Comparison of ENCODE assay signal across 8 cellular contexts in the genomic region with DNA sequence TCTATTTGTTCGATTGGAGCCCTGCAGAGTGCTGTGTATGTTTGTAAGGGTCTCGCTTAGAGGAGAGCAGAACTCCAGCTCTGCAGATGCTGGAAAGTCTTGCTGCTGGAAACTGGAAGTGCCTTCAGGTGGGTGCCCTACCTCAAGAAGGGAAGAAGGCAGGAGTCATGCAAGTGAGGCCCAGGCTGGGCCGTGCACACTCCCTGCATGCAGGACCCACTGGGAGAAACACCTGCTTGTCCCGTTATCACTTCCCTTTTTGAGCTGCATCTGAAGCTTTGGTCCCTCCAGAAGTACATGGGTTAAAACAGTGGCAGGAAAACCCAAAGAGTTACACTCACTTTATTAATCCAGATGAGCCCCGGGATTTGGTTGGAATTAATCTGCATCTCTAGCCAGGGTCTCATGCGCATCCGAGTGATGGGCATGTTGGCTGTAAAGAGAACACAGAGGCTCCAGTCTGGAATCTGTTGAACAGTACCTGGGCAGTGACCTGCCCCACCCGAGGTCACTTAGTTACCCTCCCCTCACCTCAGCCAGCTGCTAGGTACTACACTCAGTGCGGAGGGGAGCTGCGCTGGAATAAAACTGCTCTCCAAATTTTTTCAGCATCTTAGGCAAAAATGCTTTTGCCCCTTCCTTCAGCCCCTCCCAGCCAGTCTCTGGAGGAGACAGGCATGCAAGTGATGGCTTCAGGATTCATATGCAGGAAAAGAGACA. TPM values are rescaled to one million over a fixed set of nuclear protein-coding genes. Genes with fewer than 3 reads are reported as not detected.
DNase-seq lines count a peak whose midpoint lies in the region; ATAC-seq, FAIRE-seq and TF ChIP-seq lines count a peak whose summit lies in the region.

No MANE protein-coding gene starts in this region.

- BruUV-seq in endothelial cell of umbilical vein (replicated peaks; lab: Mats Ljungman, UMichigan) = TSS peak; percentile 41

- H3K27ac ChIP-seq in endothelial cell of umbilical vein (ENCODE audit: insufficient read depth, low read depth, low read length) (no peak overlapping the region), psoas muscle (peak overlapping the region; percentile 89), caudate nucleus (ENCODE audit: low read depth, low read length) (no peak overlapping the region)

- intact Hi-C loops in endothelial cell of umbilical vein (cut with micrococcal nuclease) = no loop called here
- intact Hi-C loops in psoas muscle (cut with DNase I) = loop anchor here in 1 of 2 donors (2.0 kb wide), 1 partner anchor 68 kb away; no protein-coding TSS in a partner anchor

- H3K4me3 ChIP-seq in endothelial cell of umbilical vein (replicated peaks in 1 of 3; ENCODE audit: insufficient read depth in 1 of 3, low read depth in 1 of 3, low read length in 3 of 3) (peak overlapping the region; percentile 49 to 90 (median 66)), psoas muscle (peak overlapping the region; percentile 75)

- H2AFZ ChIP-seq in endothelial cell of umbilical vein (ENCODE audit: low read depth, low read length) = no peak overlapping the region

- CTCF ChIA-PET in T-cell (lab: Charles Lee) = interaction anchor here (0.6 to 1.2 kb wide), 5 partner anchors 9 to 102 kb away, joined by 3 to 4 read pairs (median 3); no protein-coding TSS in a partner anchor
- CTCF ChIA-PET in endothelial cell of umbilical vein (lab: Charles Lee) = interaction anchor here (1.2 to 4.4 kb wide), 10 partner anchors 10 to 101 kb away, joined by 5 to 51 read pairs (median 28); no protein-coding TSS in a partner anchor

- no peaks in the 10 kb centered on the region for H4K20me1 ChIP-seq in endothelial cell of umbilical vein (replicated peaks; ENCODE audit: control insufficient read depth, extremely low read depth, insufficient read depth, low read length)

- H3K4me1 ChIP-seq in endothelial cell of umbilical vein (ENCODE audit: control insufficient read depth, extremely low read depth, insufficient read depth, low read length) = peaks cover 19% of the 10 kb centered on the region
- peaks cover 13% of the 10 kb centered on the region for H3K4me1 ChIP-seq in psoas muscle

- no peaks in the 10 kb centered on the region for H3K27me3 Mint-ChIP-seq in T-cell

- FAIRE-seq in GM18507 (lab: Jason Lieb, UNC) (peak; percentile 73), endothelial cell of umbilical vein (lab: Jason Lieb, UNC) (no peak)

- H3K4me2 ChIP-seq in endothelial cell of umbilical vein (ENCODE audit: insufficient read depth, low read length) = peak overlapping the region; percentile 89

- H3K4me1 Mint-ChIP-seq in T-cell = peaks cover 69 to 87% (median 75%) of the 10 kb centered on the region in 3 donors

- 45 to 53% (median 48%) methylated on average over 10 of the region's 10 CpGs for WGBS in psoas muscle, 3 donors

- H3K36me3 ChIP-seq in endothelial cell of umbilical vein (ENCODE audit: control insufficient read depth in 2 of 2, extremely low read depth in 1 of 2, insufficient read depth in 2 of 2, low read length in 2 of 2) = peaks cover 9 to 33% of the 10 kb centered on the region in 2 experiments
- peaks cover 0 to 49% of the 10 kb centered on the region in 2 donors for H3K36me3 ChIP-seq in psoas muscle (ENCODE audit: insufficient read depth in 1 of 2, low read depth in 1 of 2)

- no peaks in the 10 kb centered on the region for H3K27me3 ChIP-seq in endothelial cell of umbilical vein (ENCODE audit: control insufficient read depth in 2 of 2, insufficient read depth in 2 of 2, low read length in 2 of 2)
- no peaks in the 10 kb centered on the region for H3K27me3 ChIP-seq in psoas muscle (ENCODE audit: insufficient read depth in 3 of 3, low read length in 2 of 3)

- TF ChIP-seq POLR2A in endothelial cell of umbilical vein (IDR thresholded peaks at IDR 0.05; ENCODE audit: low read depth, low read length) = no peak

- no peaks in the 10 kb centered on the region for H3K9me3 ChIP-seq in endothelial cell of umbilical vein (replicated peaks; ENCODE audit: control insufficient read depth, insufficient read depth, low read length)
- no peaks in the 10 kb centered on the region for H3K9me3 ChIP-seq in psoas muscle

- peaks cover 20% of the 10 kb centered on the region for H3K79me2 ChIP-seq in endothelial cell of umbilical vein (ENCODE audit: control insufficient read depth, insufficient read depth, low read length)

- H3K4me3 Mint-ChIP-seq in T-cell = peak overlapping the region; percentile 95 to 96 (median 96)

- H3K27ac Mint-ChIP-seq in T-cell = peak overlapping the region; percentile 96 to 97

- POLR2A ChIA-PET in T-cell (lab: Charles Lee) = interaction anchor here (0.6 to 7.9 kb wide), 20 partner anchors 9 to 79 kb away, joined by 3 to 133 read pairs (median 8); no protein-coding TSS in a partner anchor
- POLR2A ChIA-PET in endothelial cell of umbilical vein (lab: Charles Lee) = interaction anchor here (1.8 to 2.3 kb wide), 4 partner anchors 10 to 102 kb away, joined by 4 to 20 read pairs (median 12); no protein-coding TSS in a partner anchor

- peaks cover 55% of the 10 kb centered on the region for H3K36me3 Mint-ChIP-seq in T-cell

- H3K9me3 Mint-ChIP-seq in T-cell = no peaks in the 10 kb centered on the region

- H3K9ac ChIP-seq in endothelial cell of umbilical vein (replicated peaks; ENCODE audit: extremely low read depth, insufficient read depth, low read length) = peak overlapping the region; percentile 86

- no peak for TF ChIP-seq CTCF in endothelial cell of umbilical vein (IDR thresholded peaks at IDR 0.05; ENCODE audit: extremely low read depth in 1 of 2, insufficient read depth in 1 of 2, low read depth in 1 of 2, low read length in 2 of 2)
- no peak for TF ChIP-seq CTCF in psoas muscle (IDR thresholded peaks at IDR 0.05)

- DNase-seq in GM18507 (ENCODE audit: extremely low spot score, insufficient read length, low read depth) (no peak), T-cell (peak in 4 of 34 experiments; percentile 1 to 16 (median 10)), endothelial cell of umbilical vein (ENCODE audit: low read depth, low spot score) (no peak), psoas muscle (no peak), NCI-H226 (no peak), NCI-H1417 (lab: John Stamatoyannopoulos, UW) (no peak), caudate nucleus (lab: John Stamatoyannopoulos, UW) (no peak)

- dilution Hi-C loops in endothelial cell of umbilical vein (cut with MboI; ENCODE audit: extremely low pct_ligation_motif_present, low sequenced_read_pairs) = no loop called here

- H3K9me1 ChIP-seq in endothelial cell of umbilical vein (replicated peaks; ENCODE audit: control insufficient read depth, extremely low read depth, insufficient read depth, low read length) = no peaks in the 10 kb centered on the region

- no peak for ATAC-seq in T-cell (replicated peaks in 1 of 4)
- no peak for ATAC-seq in psoas muscle
- no peak for ATAC-seq in GM21360 (IDR thresholded peaks at IDR 0.05; ENCODE audit: unreplicated experiment)

TF ChIP-seq in endothelial cell of umbilical vein, 7 proteins besides CTCF, POLR2A, EP300 and RAD21:
- TF ChIP-seq EZH2 (IDR thresholded peaks at IDR 0.05; ENCODE audit: borderline replicate concordance, low read depth, low read length, severe bottlenecking) = peak; percentile 28
- no peak for TF ChIP-seq MYC (IDR thresholded peaks at IDR 0.05; ENCODE audit: low read depth, low read length)

RNA-seq across cellular contexts. Expression of a gene that starts 1.4 kb away (rescaled TPM):
- total RNA-seq in T-cell (100 to 1,000 TPM; 167 to 859 (median 252) TPM), endothelial cell of umbilical vein (17.7 and 28.0 TPM in 2 replicates), psoas muscle (10 to 100 TPM in 3 of 4 donors, 1 to 10 TPM in 1; 5.5 to 18.8 (median 13.7) TPM)
- polyA plus RNA-seq in endothelial cell of umbilical vein (10.6 and 12.3 TPM in 2 replicates), psoas muscle (10 to 100 TPM in 1 of 3 donors, 1 to 10 TPM in 2; 4.7 to 11.8 (median 4.9) TPM)
- polyA plus RNA-seq in endothelial cell of umbilical vein (2011; cell fraction: cytosol; rRNA removed) = 12.4 and 15.5 TPM in 2 replicates
- 28.0 and 32.5 TPM in 2 replicates for polyA plus RNA-seq in endothelial cell of umbilical vein (2011; cell fraction: nucleus; rRNA removed)
- polyA plus RNA-seq in endothelial cell of umbilical vein (2012) = 13.7 and 15.0 TPM in 2 replicates
- 25.9 and 32.0 TPM in 2 replicates for polyA minus RNA-seq in endothelial cell of umbilical vein
- polyA minus RNA-seq in endothelial cell of umbilical vein (2011; cell fraction: cytosol; rRNA and poly(A)+ RNA removed) = 11.5 TPM
- 45.9 and 55.2 TPM in 2 replicates for polyA minus RNA-seq in endothelial cell of umbilical vein (2011; cell fraction: nucleus; rRNA and poly(A)+ RNA removed)

RNA-seq across cellular contexts. Expression of a gene that starts 54.1 kb away (rescaled TPM):
- total RNA-seq in T-cell (1 to 10 TPM in 1 of 5 donors, not detected in 4; 1.2 TPM), endothelial cell of umbilical vein (not detected in 2 replicates), psoas muscle (not detected)
- polyA plus RNA-seq in endothelial cell of umbilical vein (not detected in 2 replicates), psoas muscle (not detected)
- polyA plus RNA-seq in endothelial cell of umbilical vein (2011; cell fraction: cytosol; rRNA removed) = not detected in 2 replicates
- polyA plus RNA-seq in endothelial cell of umbilical vein (2011; cell fraction: nucleus; rRNA removed) = not detected in 2 replicates
- not detected in 2 replicates for polyA plus RNA-seq in endothelial cell of umbilical vein (2012)
- polyA minus RNA-seq in endothelial cell of umbilical vein = not detected in 2 replicates
- not detected for polyA minus RNA-seq in endothelial cell of umbilical vein (2011; cell fraction: cytosol; rRNA and poly(A)+ RNA removed)
- not detected in 2 replicates for polyA minus RNA-seq in endothelial cell of umbilical vein (2011; cell fraction: nucleus; rRNA and poly(A)+ RNA removed)
